ENCODE assay signal across 18 cellular contexts in the genomic region with DNA sequence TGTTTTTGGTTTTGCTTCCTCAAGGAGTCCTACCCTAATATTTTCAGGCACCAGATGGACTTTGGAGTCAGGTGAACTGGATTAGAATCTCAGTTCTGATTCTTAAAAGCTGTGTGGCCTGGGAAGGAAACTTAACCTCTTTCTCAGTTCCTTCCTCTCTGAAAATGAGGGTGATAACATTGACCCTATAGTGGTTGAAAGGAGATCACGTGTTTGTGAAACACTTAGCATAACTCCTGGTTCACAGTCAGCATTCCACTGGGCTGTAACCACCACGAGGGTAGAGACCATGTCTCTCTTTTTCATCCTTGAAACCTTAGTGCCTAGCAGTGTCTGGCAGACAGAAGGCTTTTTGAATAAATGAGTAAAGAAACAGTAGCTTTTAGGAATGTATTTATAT. TPM values are rescaled to one million over a fixed set of nuclear protein-coding genes. Genes with fewer than 3 reads are reported as not detected.
DNase-seq lines count a peak whose midpoint lies in the region; ATAC-seq, FAIRE-seq and TF ChIP-seq lines count a peak whose summit lies in the region.
"Had no signal": no experiment of that assay in that cellular context is flagged by ENCODE, and none has a peak within 500 bp of the region (broad histone marks: within the 10 kb centered on the region; RNA-seq: fewer than 3 reads in every experiment).

No MANE protein-coding gene starts in this region.

- no peak for TF ChIP-seq CTCF in omental fat pad (IDR thresholded peaks at IDR 0.05)

- H3K9me3 Mint-ChIP-seq in CD8-positive, alpha-beta memory T cell, result no peaks in the 10 kb centered on the region
- H3K9me3 Mint-ChIP-seq: activated naive CD8-positive, alpha-beta T cell treated with anti-CD3 and anti-CD28 coated beads, Interleukin-2, amount 50 U/mL, for 24 hours had no signal

- CTCF ChIA-PET in CD8-positive, alpha-beta memory T cell (lab: Charles Lee), result no interaction called here

- H3K9ac ChIP-seq in mesendoderm (ENCODE audit: low read length), result no peak overlapping the region
- H3K9ac ChIP-seq: BLaER1 had no signal

- H3K9me3 ChIP-seq in CD8-positive, alpha-beta memory T cell (ENCODE audit: low read length), result no peaks in the 10 kb centered on the region
- H3K9me3 ChIP-seq: BLaER1 had no signal

- ATAC-seq in GM21786 (IDR thresholded peaks at IDR 0.05; ENCODE audit: unreplicated experiment), result peak; percentile 68
- peak; percentile 75 for ATAC-seq in HG03378 (IDR thresholded peaks at IDR 0.05; ENCODE audit: unreplicated experiment)
- ATAC-seq in sciatic nerve, result no peak
- ATAC-seq in omental fat pad (ENCODE audit: low FRiP score), result no peak
- ATAC-seq: activated naive CD8-positive, alpha-beta T cell treated with anti-CD3 and anti-CD28 coated beads, Interleukin-2, amount 50 U/mL, for 24 hours had no signal

- no peak for DNase-seq in GM19239 (ENCODE audit: insufficient read length, low spot score)
- DNase-seq in mesendoderm, result peak; percentile 37
- DNase-seq in CD8-positive, alpha-beta memory T cell, result no peak
- no peak for DNase-seq in activated CD4-positive, CD25-positive, alpha-beta regulatory T cell (lab: John Stamatoyannopoulos, UW)
- no peak for DNase-seq in sciatic nerve (ENCODE audit: low spot score)
- no peak for DNase-seq in omental fat pad (ENCODE audit: low spot score)
- DNase-seq: activated CD8-positive, alpha-beta memory T cell treated with anti-CD3 and anti-CD28 coated beads, Interleukin-2, amount 50 U/mL, for 48 hours; activated naive CD8-positive, alpha-beta T cell treated with anti-CD3 and anti-CD28 coated beads, Interleukin-2, amount 50 U/mL, for 24 hours; cortex of kidney; NCI-H1105 treated with DMSO at 0.1 percent for 48 hours; NCI-H774; SHP77; stimulated activated CD4-positive, alpha-beta T cell treated with anti-CD3 and anti-CD28 coated beads, Interleukin-4, amount 100 ng/mL, for 4 hours had no signal

- H3K4me2 ChIP-seq in mesendoderm (ENCODE audit: low read length), result no peak overlapping the region
- H3K4me2 ChIP-seq: BLaER1 had no signal

- POLR2A ChIA-PET in CD8-positive, alpha-beta memory T cell (lab: Charles Lee), result no interaction called here

- H3K4me3 ChIP-seq in mesendoderm (ENCODE audit: low read length), result no peak overlapping the region
- H3K4me3 ChIP-seq in CD8-positive, alpha-beta memory T cell (ENCODE audit: low read length), result no peak overlapping the region
- H3K4me3 ChIP-seq: BLaER1 had no signal

- WGBS in mesendoderm (ENCODE audit: extremely low coverage, insufficient coverage, low lambda C conversion rate), result no CpG with 5 or more reads among the region's 2 CpGs

- H4K5ac ChIP-seq in mesendoderm (ENCODE audit: low read length), result no peak overlapping the region

- no peaks in the 10 kb centered on the region for H3K36me3 Mint-ChIP-seq in CD8-positive, alpha-beta memory T cell

- peak overlapping the region in 1 of 8 donors; percentile 64 for H3K27ac Mint-ChIP-seq in CD8-positive, alpha-beta memory T cell
- H3K27ac Mint-ChIP-seq: activated naive CD8-positive, alpha-beta T cell treated with anti-CD3 and anti-CD28 coated beads, Interleukin-2, amount 50 U/mL, for 24 hours had no signal

- no peak overlapping the region for H3K27ac ChIP-seq in mesendoderm (ENCODE audit: low read depth, low read length)
- no peak overlapping the region for H3K27ac ChIP-seq in CD8-positive, alpha-beta memory T cell (ENCODE audit: low read depth, low read length)
- H3K27ac ChIP-seq: BLaER1 had no signal

- peaks cover 7 to 21% of the 10 kb centered on the region in 2 donors for H3K27me3 Mint-ChIP-seq in CD8-positive, alpha-beta memory T cell

- no peaks in the 10 kb centered on the region for H3K4me1 ChIP-seq in mesendoderm (ENCODE audit: control insufficient read depth, low read depth, low read length)
- no peaks in the 10 kb centered on the region for H3K4me1 ChIP-seq in CD8-positive, alpha-beta memory T cell (ENCODE audit: insufficient read depth, low read length)
- H3K4me1 ChIP-seq: BLaER1 had no signal

- H2BK15ac ChIP-seq in mesendoderm (replicated peaks; ENCODE audit: low read depth), result no peak overlapping the region

- no peak overlapping the region for H3K4me3 Mint-ChIP-seq in CD8-positive, alpha-beta memory T cell
- H3K4me3 Mint-ChIP-seq: activated naive CD8-positive, alpha-beta T cell treated with anti-CD3 and anti-CD28 coated beads, Interleukin-2, amount 50 U/mL, for 24 hours had no signal

- H3K18ac ChIP-seq in mesendoderm (ENCODE audit: low read length), result no peak overlapping the region

- H3K56ac ChIP-seq in mesendoderm (ENCODE audit: low read length), result no peak overlapping the region

- H2AK5ac ChIP-seq in mesendoderm (ENCODE audit: low read length), result no peak overlapping the region

- no peak overlapping the region for H3K23ac ChIP-seq in mesendoderm (ENCODE audit: low read length)

- intact Hi-C loops in sciatic nerve (cut with DNase I), result no loop called here

- H3K79me2 ChIP-seq in mesendoderm (ENCODE audit: control insufficient read depth, insufficient read depth, low read length), result no peaks in the 10 kb centered on the region

- H3K27me3 ChIP-seq in mesendoderm (ENCODE audit: insufficient read depth, low read length, poor library complexity), result no peaks in the 10 kb centered on the region
- H3K27me3 ChIP-seq in CD8-positive, alpha-beta memory T cell (ENCODE audit: insufficient read depth, low read length, poor library complexity, severe bottlenecking), result no peaks in the 10 kb centered on the region
- H3K27me3 ChIP-seq: BLaER1 had no signal

- H2BK5ac ChIP-seq in mesendoderm (ENCODE audit: low read length), result no peak overlapping the region

- no peak overlapping the region for H2BK120ac ChIP-seq in mesendoderm (ENCODE audit: low read depth, low read length)

- H3K36me3 ChIP-seq in mesendoderm (ENCODE audit: control insufficient read depth, insufficient read depth, low read length), result no peaks in the 10 kb centered on the region
- H3K36me3 ChIP-seq in CD8-positive, alpha-beta memory T cell (ENCODE audit: insufficient read depth, low read length), result no peaks in the 10 kb centered on the region
- H3K36me3 ChIP-seq: BLaER1 had no signal

- no peak overlapping the region for H3K4ac ChIP-seq in mesendoderm (ENCODE audit: low read depth, low read length)

- peak; percentile 80 for FAIRE-seq in GM19239 (lab: Jason Lieb, UNC)
- FAIRE-seq: G401.6 had no signal

- H4K8ac ChIP-seq in mesendoderm (ENCODE audit: low read depth, low read length), result no peak overlapping the region

- no peaks in the 10 kb centered on the region for H3K4me1 Mint-ChIP-seq in CD8-positive, alpha-beta memory T cell
- H3K4me1 Mint-ChIP-seq: activated naive CD8-positive, alpha-beta T cell treated with anti-CD3 and anti-CD28 coated beads, Interleukin-2, amount 50 U/mL, for 24 hours had no signal

- H3K79me1 ChIP-seq in mesendoderm (ENCODE audit: low read length), result no peaks in the 10 kb centered on the region

RNA-seq across cellular contexts. Expression of gene LSMEM1, which starts 16.7 kb away (rescaled TPM):
- 0.55 TPM for polyA plus RNA-seq in mesendoderm (2013, experiment 1 of 2)
- polyA plus RNA-seq in mesendoderm (2013, experiment 2 of 2), result 0.80 TPM
- 1 to 10 TPM in 1 of 2 experiments, under 1 TPM in 1; 1.00 to 1.5 TPM for total RNA-seq in CD8-positive, alpha-beta memory T cell
- 0.17 TPM for polyA plus RNA-seq in CD8-positive, alpha-beta memory T cell
- total RNA-seq in sciatic nerve, result 3.9 TPM
- total RNA-seq in omental fat pad, result 10 to 100 TPM in 1 of 4 donors, 1 to 10 TPM in 3; 1.8 to 10.2 (median 3.3) TPM
- total RNA-seq: HT-29 had no signal

RNA-seq across cellular contexts. Expression of gene IFRD1, which starts 47.2 kb away (rescaled TPM):
- 55.0 TPM for polyA plus RNA-seq in mesendoderm (2013, experiment 1 of 2)
- polyA plus RNA-seq in mesendoderm (2013, experiment 2 of 2), result 57.9 TPM
- total RNA-seq in CD8-positive, alpha-beta memory T cell, result 10 to 100 TPM; 56.6 to 58.8 TPM
- polyA plus RNA-seq in CD8-positive, alpha-beta memory T cell, result 37.9 TPM
- total RNA-seq in sciatic nerve, result 92.8 TPM
- 10 to 100 TPM; 78.5 to 85.1 (median 80.4) TPM for total RNA-seq in omental fat pad

Comparison
In these comparisons a context has a peak if more than half of its experiments do, and no peak if none do; other contexts are left out.
1. ATAC-seq: peak in GM21786 (single experiment) and HG03378 (single experiment); none in sciatic nerve (single experiment) and omental fat pad (single experiment).